Comparison of ENCODE assay signal across 9 cellular contexts in genomic region chr2:158940356-158940755, GRCh38.
"Had no signal": no experiment of that assay in that cellular context is flagged by ENCODE, and none has a peak within 500 bp of the region (broad histone marks: within the 10 kb centered on the region; RNA-seq: fewer than 3 reads in every experiment).

No MANE protein-coding gene starts in this region.

- H3K4me1 Mint-ChIP-seq: IgD-negative memory B cell had no signal

- H2AFZ ChIP-seq: GM23248 had no signal

- ATAC-seq: HCT116, HepG2 had no signal

- H3K4me3 ChIP-seq: GM23248, HAP-1 had no signal

- H3K9me3 Mint-ChIP-seq: HFFc6 had no signal

- FAIRE-seq: HepG2 had no signal

- H3K27ac Mint-ChIP-seq: HFFc6, IgD-negative memory B cell had no signal

- H3K27ac ChIP-seq: GM23248, HL-60 had no signal

- H3K9me3 ChIP-seq: HAP-1 had no signal

- H3K36me3 ChIP-seq: HAP-1 had no signal

- H3K9ac ChIP-seq: GM23248 had no signal

- H3K4me3 Mint-ChIP-seq: HFFc6 had no signal

- H3K4me1 ChIP-seq: HAP-1 had no signal

- H3K36me3 Mint-ChIP-seq: IgD-negative memory B cell had no signal

- DNase-seq: GM23248, GOT3, H7, HFFc6 had no signal
